1 cellular context compared by ENCODE assay signal in genomic region chr1:121230636-121231035, GRCh38. TPM values are rescaled to one million over a fixed set of nuclear protein-coding genes. Genes with fewer than 3 reads are reported as not detected.
"Had no signal": no experiment of that assay in that cellular context is flagged by ENCODE, and none has a peak within 500 bp of the region (broad histone marks: within the 10 kb centered on the region; RNA-seq: fewer than 3 reads in every experiment).

No MANE protein-coding gene starts in this region.

RNA-seq across cellular contexts. Expression of gene FAM72B, which starts 46.5 kb away (rescaled TPM):
- total RNA-seq: naive thymus-derived CD8-positive, alpha-beta T cell had no signal
- polyA plus RNA-seq: naive thymus-derived CD8-positive, alpha-beta T cell had no signal
